Comparison of ENCODE assay signal across 2 cellular contexts in genomic region chr4:26229974-26230373, GRCh38.
A peak's percentile ranks its signal among the peaks of the same experiment; 100 is the strongest.
TF ChIP-seq lines count a peak whose summit lies in the region.

No MANE protein-coding gene starts in this region.

TF ChIP-seq in HEK293, 187 proteins besides CTCF, POLR2A, EP300 and RAD21 (continued from another document):
- TF ChIP-seq PBX3 (CRISPR knock-in tag; IDR thresholded peaks at IDR 0.05): no peak
- no peak for TF ChIP-seq ZNF513 (tag by site-specific recombination; IDR thresholded peaks at IDR 0.05)
- no peak for TF ChIP-seq SP7 (tag by site-specific recombination; IDR thresholded peaks at IDR 0.05)
- TF ChIP-seq ZEB2 (tag by site-specific recombination; IDR thresholded peaks at IDR 0.05): no peak
- 0 out of 2 replicates have a peak, but pooled peaks have one; percentile 8 for TF ChIP-seq ZNF664 (tag by site-specific recombination; IDR thresholded peaks at IDR 0.05)
- TF ChIP-seq ZNF580 (tag by site-specific recombination; IDR thresholded peaks at IDR 0.05): no peak
- TF ChIP-seq ZXDB (tag by site-specific recombination; IDR thresholded peaks at IDR 0.05): no peak

TF ChIP-seq in IMR-90, 13 proteins besides CTCF, POLR2A, EP300 and RAD21 (continued from another document):
- TF ChIP-seq FOS (IDR thresholded peaks at IDR 0.05; ENCODE audit: low read depth, low read length) (no peak), ELK1 (IDR thresholded peaks at IDR 0.05; ENCODE audit: borderline replicate concordance, low read depth, low read length) (no peak), USF2 (IDR thresholded peaks at IDR 0.05; ENCODE audit: low read depth, low read length) (no peak), RCOR1 (IDR thresholded peaks at IDR 0.05; ENCODE audit: insufficient replicate concordance, low read length) (no peak), MXI1 (IDR thresholded peaks at IDR 0.05; ENCODE audit: borderline replicate concordance, low read depth, low read length) (no peak)
